In the genomic region with DNA sequence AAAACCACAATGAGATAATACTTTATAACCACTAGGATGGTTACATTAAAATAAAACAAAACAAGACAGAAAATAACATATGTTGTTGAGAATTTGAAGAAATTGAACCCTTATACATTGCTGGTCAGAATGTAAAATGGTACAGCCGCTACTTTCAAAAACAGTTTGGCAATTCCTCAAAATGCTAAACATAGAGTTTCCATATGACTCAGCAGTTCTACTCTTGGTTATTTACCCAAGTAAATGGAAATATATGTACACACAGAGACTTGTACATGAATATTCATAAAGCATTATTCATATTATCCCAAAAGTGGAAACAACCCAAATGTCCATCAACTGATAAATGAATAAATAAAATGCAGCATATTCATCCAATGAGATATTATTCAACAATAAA, we compare ENCODE assay signal across 17 cellular contexts.
"Had no signal": no experiment of that assay in that cellular context is flagged by ENCODE, and none has a peak within 500 bp of the region (broad histone marks: within the 10 kb centered on the region; RNA-seq: fewer than 3 reads in every experiment).

No MANE protein-coding gene starts in this region.

- H3K27me3 ChIP-seq: sigmoid colon, suprapubic skin, upper lobe of left lung had no signal

- H3K27ac Mint-ChIP-seq: activated CD8-positive, alpha-beta T cell treated with anti-CD3 and anti-CD28 coated beads, Interleukin-2, amount 10 ng/mL, durations not matched to agents 7 days and 5 days; activated naive CD8-positive, alpha-beta T cell treated with anti-CD3 and anti-CD28 coated beads, Interleukin-2, amount 50 U/mL, for 24 hours; nephron progenitor cell had no signal

- H3K4me3 ChIP-seq: psoas muscle, sigmoid colon, suprapubic skin, upper lobe of left lung had no signal

- DNase-seq: activated CD4-positive, alpha-beta T cell treated with anti-CD3 and anti-CD28 coated beads for 4 hours; activated CD8-positive, alpha-beta memory T cell treated with anti-CD3 and anti-CD28 coated beads, Interleukin-2, amount 50 U/mL, for 48 hours; activated CD8-positive, alpha-beta T cell treated with anti-CD3 and anti-CD28 coated beads, Interleukin-2, amount 10 ng/mL, durations not matched to agents 7 days and 5 days; activated naive CD8-positive, alpha-beta T cell treated with anti-CD3 and anti-CD28 coated beads, Interleukin-2, amount 50 U/mL, for 24 hours; cortex of kidney; effector CD8-positive, alpha-beta T cell; hippocampal formation; kidney glomerular epithelial cell; nephron progenitor cell; psoas muscle; sigmoid colon; stimulated activated CD4-positive, alpha-beta T cell treated with anti-CD3 and anti-CD28 coated beads, Interleukin-2, amount 100 ng/mL, for 24 hours; stimulated activated naive CD4-positive, alpha-beta T cell; T1000; upper lobe of left lung; WERI-Rb-1 had no signal

- H3K9me3 ChIP-seq: psoas muscle, sigmoid colon, suprapubic skin, upper lobe of left lung had no signal

- H3K4me1 Mint-ChIP-seq: activated naive CD8-positive, alpha-beta T cell treated with anti-CD3 and anti-CD28 coated beads, Interleukin-2, amount 50 U/mL, for 24 hours had no signal

- H3K4me3 Mint-ChIP-seq: activated CD8-positive, alpha-beta T cell treated with anti-CD3 and anti-CD28 coated beads, Interleukin-2, amount 10 ng/mL, durations not matched to agents 7 days and 5 days; activated naive CD8-positive, alpha-beta T cell treated with anti-CD3 and anti-CD28 coated beads, Interleukin-2, amount 50 U/mL, for 24 hours; nephron progenitor cell had no signal

- H3K27me3 Mint-ChIP-seq: activated naive CD8-positive, alpha-beta T cell treated with anti-CD3 and anti-CD28 coated beads, Interleukin-2, amount 50 U/mL, for 24 hours had no signal

- H3K36me3 ChIP-seq: sigmoid colon, suprapubic skin, upper lobe of left lung, WERI-Rb-1 had no signal

- H3K27ac ChIP-seq: psoas muscle, sigmoid colon, suprapubic skin, upper lobe of left lung, WERI-Rb-1 had no signal

- H3K4me1 ChIP-seq: psoas muscle, upper lobe of left lung had no signal
